Comparison of ENCODE assay signal across 16 cellular contexts in genomic region chr20:44954198-44954597, GRCh38.
"Had no signal": no experiment of that assay in that cellular context is flagged by ENCODE, and none has a peak within 500 bp of the region (broad histone marks: within the 10 kb centered on the region; RNA-seq: fewer than 3 reads in every experiment).

No MANE protein-coding gene starts in this region.

- H3K27me3 Mint-ChIP-seq: activated CD4-positive, alpha-beta memory T cell treated with anti-CD3 and anti-CD28 coated beads, Interleukin-2, amount 10 ng/mL, durations not matched to agents 7 days and 5 days had no signal

- H3K9me3 ChIP-seq: left ventricle myocardium inferior, testis, upper lobe of right lung had no signal

- H3K9me3 Mint-ChIP-seq: activated CD4-positive, alpha-beta memory T cell treated with anti-CD3 and anti-CD28 coated beads, Interleukin-2, amount 10 ng/mL, durations not matched to agents 7 days and 5 days; immature natural killer cell had no signal

- H3K27ac Mint-ChIP-seq: activated CD4-positive, alpha-beta memory T cell treated with anti-CD3 and anti-CD28 coated beads, Interleukin-2, amount 10 ng/mL, durations not matched to agents 7 days and 5 days had no signal

- H3K27me3 ChIP-seq: testis, upper lobe of right lung had no signal

- H3K4me3 Mint-ChIP-seq: activated CD4-positive, alpha-beta memory T cell treated with anti-CD3 and anti-CD28 coated beads, Interleukin-2, amount 10 ng/mL, durations not matched to agents 7 days and 5 days; immature natural killer cell had no signal

- DNase-seq: activated CD4-positive, alpha-beta memory T cell treated with anti-CD3 and anti-CD28 coated beads, Interleukin-2, amount 10 ng/mL, durations not matched to agents 7 days and 5 days; activated CD4-positive, alpha-beta T cell treated with anti-CD3 and anti-CD28 coated beads for 48 hours; activated effector memory CD4-positive, alpha-beta T cell treated with Interleukin-2 at 50 U/mL for 16 hours; activated naive CD4-positive, alpha-beta T cell treated with anti-CD3 and anti-CD28 coated beads, Interleukin-2, amount 50 U/mL, for 16 hours; activated T-cell treated with anti-CD3 and anti-CD28 coated beads, Interleukin-2, amount 50 U/mL, for 48 hours; amniotic stem cell; dermis blood vessel endothelial cell; effector memory CD4-positive, alpha-beta T cell; immature natural killer cell; kidney glomerular epithelial cell; left ventricle myocardium inferior; mammary epithelial cell; T-helper 2 cell; testis; upper lobe of right lung had no signal

- ATAC-seq: upper lobe of right lung had no signal

- H3K27ac ChIP-seq: left ventricle myocardium inferior, testis, upper lobe of right lung had no signal

- FAIRE-seq: TTC549 had no signal
